ENCODE assay signal across 17 cellular contexts in the genomic region with DNA sequence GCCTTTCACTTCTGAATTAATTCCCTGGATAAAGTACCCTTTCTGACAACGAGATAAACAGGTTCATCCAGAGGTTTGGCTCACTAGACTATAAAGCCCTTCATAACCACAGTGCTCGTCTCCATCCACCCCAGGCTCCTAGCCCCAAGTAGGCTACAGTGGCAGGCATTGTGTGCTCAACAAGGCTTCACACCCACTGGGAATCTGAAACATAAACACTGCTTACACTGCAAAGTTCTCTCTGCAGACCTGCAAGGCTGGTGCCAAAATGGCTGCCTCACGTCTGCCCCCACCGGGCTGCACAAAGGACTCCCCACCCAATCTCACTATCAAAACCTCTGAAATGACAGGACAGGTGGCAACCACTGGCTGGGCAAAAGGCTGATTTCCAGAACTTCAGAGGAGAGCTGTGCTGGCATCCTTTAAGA. TPM values are rescaled to one million over a fixed set of nuclear protein-coding genes. Genes with fewer than 3 reads are reported as not detected.
"Had no signal": no experiment of that assay in that cellular context is flagged by ENCODE, and none has a peak within 500 bp of the region (broad histone marks: within the 10 kb centered on the region; RNA-seq: fewer than 3 reads in every experiment).

No MANE protein-coding gene starts in this region.

- H3K4me3 Mint-ChIP-seq: activated CD4-positive, alpha-beta memory T cell treated with anti-CD3 and anti-CD28 coated beads for 36 hours; activated naive CD8-positive, alpha-beta T cell treated with anti-CD3 and anti-CD28 coated beads, Interleukin-2, amount 10 ng/mL, durations not matched to agents 7 days and 5 days; endodermal cell; immature natural killer cell; natural killer cell; type B pancreatic cell had no signal

- H3K36me3 ChIP-seq: esophagus muscularis mucosa, lower lobe of right lung had no signal

- H3K27ac Mint-ChIP-seq: activated CD4-positive, alpha-beta memory T cell treated with anti-CD3 and anti-CD28 coated beads for 36 hours; activated naive CD8-positive, alpha-beta T cell treated with anti-CD3 and anti-CD28 coated beads, Interleukin-2, amount 10 ng/mL, durations not matched to agents 7 days and 5 days; endodermal cell; immature natural killer cell; natural killer cell; type B pancreatic cell had no signal

- ATAC-seq: left cardiac atrium, natural killer cell had no signal

- H3K36me3 Mint-ChIP-seq: activated CD4-positive, alpha-beta memory T cell treated with anti-CD3 and anti-CD28 coated beads for 36 hours; activated naive CD8-positive, alpha-beta T cell treated with anti-CD3 and anti-CD28 coated beads, Interleukin-2, amount 10 ng/mL, durations not matched to agents 7 days and 5 days; immature natural killer cell; type B pancreatic cell had no signal

- DNase-seq: activated CD4-positive, alpha-beta memory T cell treated with anti-CD3 and anti-CD28 coated beads for 36 hours; activated CD4-positive, alpha-beta T cell treated with anti-CD3 and anti-CD28 coated beads for 1 hour; activated naive CD8-positive, alpha-beta T cell treated with anti-CD3 and anti-CD28 coated beads, Interleukin-2, amount 10 ng/mL, durations not matched to agents 7 days and 5 days; activated T-cell treated with anti-CD3 and anti-CD28 coated beads, Interleukin-2, amount 50 U/mL, for 48 hours; aorta; endodermal cell; foreskin fibroblast; immature natural killer cell; left cardiac atrium; lower lobe of right lung; natural killer cell; stimulated activated CD4-positive, alpha-beta T cell treated with anti-CD3 and anti-CD28 coated beads, Interleukin-2, amount 100 ng/mL, for 48 hours; stimulated activated naive CD4-positive, alpha-beta T cell treated with Interleukin-2 at 50 U/mL for 16 hours; T1000 had no signal

- H3K9me3 Mint-ChIP-seq: activated CD4-positive, alpha-beta memory T cell treated with anti-CD3 and anti-CD28 coated beads for 36 hours; type B pancreatic cell had no signal

- H3K9me3 ChIP-seq: esophagus muscularis mucosa, lower lobe of right lung had no signal

- H3K27ac ChIP-seq: esophagus muscularis mucosa, lower lobe of right lung had no signal

- H3K4me3 ChIP-seq: esophagus muscularis mucosa, lower lobe of right lung had no signal

- H3K27me3 ChIP-seq: esophagus muscularis mucosa had no signal

RNA-seq across cellular contexts. Expression of a gene that starts 5.1 kb away (rescaled TPM):
- total RNA-seq: dermis microvascular lymphatic vessel endothelial cell, endodermal cell had no signal
- polyA plus RNA-seq: immature natural killer cell had no signal
